Comparison of ENCODE assay signal across 1 cellular context in genomic region chr7:135509589-135509838, GRCh38.
TF ChIP-seq lines count a peak whose summit lies in the region.

No MANE protein-coding gene starts in this region.

TF ChIP-seq in K562, 482 proteins besides CTCF, POLR2A, EP300 and RAD21 (continued from another document and continues in another):
- no peak for TF ChIP-seq PHTF2 (CRISPR knock-in tag; IDR thresholded peaks at IDR 0.05)
- no peak for TF ChIP-seq HDAC6 (IDR thresholded peaks at IDR 0.05; ENCODE audit: low read depth, low read length)
- no peak for TF ChIP-seq ZNF133 (CRISPR knock-in tag; IDR thresholded peaks at IDR 0.05)
- no peak for TF ChIP-seq ZNF76 (CRISPR knock-in tag; IDR thresholded peaks at IDR 0.05; ENCODE audit: borderline replicate concordance)
- peak; percentile 7; the same call in 1 of the 2 replicates for TF ChIP-seq MITF (IDR thresholded peaks at IDR 0.05)
- TF ChIP-seq ZNF3 (CRISPR knock-in tag; IDR thresholded peaks at IDR 0.05), result no peak
- no peak for TF ChIP-seq ZBTB33 (CRISPR knock-in tag; IDR thresholded peaks at IDR 0.05)
- TF ChIP-seq PTTG1 (tag; IDR thresholded peaks at IDR 0.05; ENCODE audit: low read depth), result no peak
- TF ChIP-seq KDM4B (IDR thresholded peaks at IDR 0.05; ENCODE audit: borderline replicate concordance in 2 of 2, low read depth in 1 of 2), result no peak
- no peak for TF ChIP-seq BRD4 (IDR thresholded peaks at IDR 0.05)
- TF ChIP-seq ZBTB26 (CRISPR knock-in tag; IDR thresholded peaks at IDR 0.05), result no peak
- TF ChIP-seq ZNF668 (CRISPR knock-in tag; IDR thresholded peaks at IDR 0.05), result no peak
- TF ChIP-seq HES1 (IDR thresholded peaks at IDR 0.05; ENCODE audit: low read depth), result no peak
- no peak for TF ChIP-seq PURB (CRISPR knock-in tag; IDR thresholded peaks at IDR 0.05; ENCODE audit: low read depth)
- TF ChIP-seq TCF15 (CRISPR knock-in tag; IDR thresholded peaks at IDR 0.05), result no peak
- no peak for TF ChIP-seq NR0B1 (IDR thresholded peaks at IDR 0.05; ENCODE audit: partially characterized antibody)
- no peak for TF ChIP-seq ZNF717 (CRISPR knock-in tag; IDR thresholded peaks at IDR 0.05)
- no peak for TF ChIP-seq HMG20B (CRISPR knock-in tag; IDR thresholded peaks at IDR 0.05)
- TF ChIP-seq LCOR (CRISPR knock-in tag; IDR thresholded peaks at IDR 0.05), result no peak; the same call in 1 of the 2 replicates
- no peak for TF ChIP-seq BCOR (IDR thresholded peaks at IDR 0.05)
- TF ChIP-seq POLR3G (IDR thresholded peaks at IDR 0.05; ENCODE audit: extremely low read depth, insufficient read length, insufficient replicate concordance), result no peak
- no peak for TF ChIP-seq ZBTB1 (CRISPR knock-in tag; IDR thresholded peaks at IDR 0.05; ENCODE audit: borderline replicate concordance, low read depth)
- TF ChIP-seq DIDO1 (tag; IDR thresholded peaks at IDR 0.05; ENCODE audit: low read depth), result no peak
- TF ChIP-seq ELK1 (CRISPR knock-in tag; IDR thresholded peaks at IDR 0.05), result peak; percentile 47; the same call in 1 of the 2 replicates
- no peak for TF ChIP-seq KAT2B (IDR thresholded peaks at IDR 0.05; ENCODE audit: low read depth, low read length)
- TF ChIP-seq ZNF395 (CRISPR knock-in tag; IDR thresholded peaks at IDR 0.05), result no peak
- TF ChIP-seq ZNF282 (CRISPR knock-in tag; IDR thresholded peaks at IDR 0.05), result 0 out of 2 replicates have a peak, but pooled peaks have one; percentile 46
- no peak for TF ChIP-seq ZNF511 (CRISPR knock-in tag; IDR thresholded peaks at IDR 0.05)
- TF ChIP-seq HOXB6 (CRISPR knock-in tag; IDR thresholded peaks at IDR 0.05; ENCODE audit: borderline replicate concordance), result no peak
- no peak for TF ChIP-seq ZNF253 (CRISPR knock-in tag; conservative IDR thresholded peaks at IDR 0.05)
- no peak for TF ChIP-seq TFAM (CRISPR knock-in tag; conservative IDR thresholded peaks at IDR 0.05)
- TF ChIP-seq ZNF740 (CRISPR knock-in tag; IDR thresholded peaks at IDR 0.05), result no peak
- 0 out of 4 replicates have a peak, but pooled peaks of 1 of the 2 experiments have one; percentile 92 for TF ChIP-seq ZNF740 (tag; IDR thresholded peaks at IDR 0.05)
- no peak for TF ChIP-seq ATF6 (CRISPR knock-in tag; IDR thresholded peaks at IDR 0.05)
- peak; percentile 55; the same call in 1 of the 2 replicates for TF ChIP-seq NCOA1 (IDR thresholded peaks at IDR 0.05; ENCODE audit: low read depth)
- no peak for TF ChIP-seq RBM17 (IDR thresholded peaks at IDR 0.05; ENCODE audit: borderline replicate concordance, low read depth, low read length)
- TF ChIP-seq ZBTB43 (CRISPR knock-in tag; IDR thresholded peaks at IDR 0.05), result no peak
- TF ChIP-seq THRB (CRISPR knock-in tag; conservative IDR thresholded peaks at IDR 0.05), result no peak
- TF ChIP-seq ZNF75A (CRISPR knock-in tag; IDR thresholded peaks at IDR 0.05), result no peak
- no peak for TF ChIP-seq CGGBP1 (CRISPR knock-in tag; IDR thresholded peaks at IDR 0.05)
- TF ChIP-seq NRF1 (conservative IDR thresholded peaks at IDR 0.05 in 1 of 2, IDR thresholded peaks at IDR 0.05 in 1 of 2), result no peak
- no peak for TF ChIP-seq TAF9B (IDR thresholded peaks at IDR 0.05; ENCODE audit: partially characterized antibody)
